Comparison of ENCODE assay signal across 21 cellular contexts in genomic region chr11:3659595-3660515, GRCh38. TPM values are rescaled to one million over a fixed set of nuclear protein-coding genes. Genes with fewer than 3 reads are reported as not detected.
"Had no signal": no experiment of that assay in that cellular context is flagged by ENCODE, and none has a peak within 500 bp of the region (broad histone marks: within the 10 kb centered on the region; RNA-seq: fewer than 3 reads in every experiment).

No MANE protein-coding gene starts in this region.

- H3K27me3 ChIP-seq: brain microvascular endothelial cell, upper lobe of right lung had no signal

- H3K4me3 ChIP-seq: upper lobe of right lung had no signal

- H3K27ac ChIP-seq: brain microvascular endothelial cell, upper lobe of right lung had no signal

- ATAC-seq: activated CD4-positive, CD25-positive, alpha-beta regulatory T cell treated with anti-CD3 and anti-CD28 coated beads, Interleukin-2, amount 50 U/mL, for 24 hours; stimulated activated naive CD8-positive, alpha-beta T cell treated with anti-CD3 and anti-CD28 coated beads, Interleukin-15, Interleukin-2, amounts not matched to agents 100 U/mL and 50 U/mL, for 24 hours had no signal

- H3K4me1 ChIP-seq: upper lobe of right lung had no signal

- DNase-seq: activated CD4-positive, alpha-beta T cell treated with anti-CD3 and anti-CD28 coated beads, Interleukin-2, amount 50 U/mL, for 48 hours; activated gamma-delta T cell; activated T-cell treated with anti-CD3 and anti-CD28 coated beads, Interleukin-2, amount 50 U/mL, for 48 hours; amygdala; brain microvascular endothelial cell; dermis blood vessel endothelial cell; endodermal cell; erythroblast; kidney glomerular epithelial cell; mammary epithelial cell; stimulated activated CD4-positive, alpha-beta T cell treated with anti-CD3 and anti-CD28 coated beads, Interleukin-4, amount 100 ng/mL, for 1 hour; stimulated activated CD8-positive, alpha-beta memory T cell treated with anti-CD3 and anti-CD28 coated beads, Interleukin-4, amount 100 ng/mL, for 48 hours; stimulated activated naive CD8-positive, alpha-beta T cell treated with anti-CD3 and anti-CD28 coated beads, Interleukin-15, Interleukin-2, amounts not matched to agents 100 U/mL and 50 U/mL, for 24 hours; upper lobe of right lung had no signal

- H3K9me3 ChIP-seq: upper lobe of right lung had no signal

- H3K36me3 ChIP-seq: brain microvascular endothelial cell, upper lobe of right lung had no signal

RNA-seq across cellular contexts. Expression of gene ART1, which starts 14.9 kb away (rescaled TPM):
- total RNA-seq: cerebellum; dermis blood vessel endothelial cell; endodermal cell; mammary epithelial cell; mucosa of gallbladder; natural killer cell treated with Interleukin-12 subunit alpha and Interleukin-12 subunit beta and Interleukin-15 and Interleukin-18, amount 100 ng/mL, for 72 hours; omental fat pad; T-helper 2 cell treated with Interferon-gamma antibody and Interleukin-4, amounts not matched to agents 100 ng/mL and 5 ng/mL, for 36 hours; temporal lobe had no signal
- polyA plus RNA-seq: mammary epithelial cell had no signal

RNA-seq across cellular contexts. Expression of gene ART5, which starts 18.1 kb away (rescaled TPM):
- total RNA-seq: cerebellum; dermis blood vessel endothelial cell; mammary epithelial cell; natural killer cell treated with Interleukin-12 subunit alpha and Interleukin-12 subunit beta and Interleukin-15 and Interleukin-18, amount 100 ng/mL, for 72 hours; T-helper 2 cell treated with Interferon-gamma antibody and Interleukin-4, amounts not matched to agents 100 ng/mL and 5 ng/mL, for 36 hours; temporal lobe had no signal
- polyA plus RNA-seq: mammary epithelial cell had no signal
